In genomic region chr2:241701155-241701404, GRCh38 we compare ENCODE assay signal across 8 cellular contexts. TPM values are rescaled to one million over a fixed set of nuclear protein-coding genes. Genes with fewer than 3 reads are reported as not detected.
DNase-seq lines count a peak whose midpoint lies in the region; ATAC-seq and TF ChIP-seq lines count a peak whose summit lies in the region.

No MANE protein-coding gene starts in this region.

- H3K9ac ChIP-seq in colonic mucosa (ENCODE audit: low read depth in 2 of 2, low read length in 2 of 2) = peak overlapping the region; percentile 71 to 95

- H3K27me3 Mint-ChIP-seq in activated CD4-positive, alpha-beta T cell treated with anti-CD3 and anti-CD28 coated beads, Interleukin-2, amount 10 ng/mL, durations not matched to agents 24 days and 14 days = no peaks in the 10 kb centered on the region
- H3K27me3 Mint-ChIP-seq in natural killer cell treated with Interleukin-12 subunit alpha and Interleukin-12 subunit beta and Interleukin-15 and Interleukin-18, amount 100 ng/mL, for 72 hours = no peaks in the 10 kb centered on the region

- H3K9me3 ChIP-seq in colonic mucosa = no peaks in the 10 kb centered on the region

- peak overlapping the region; percentile 92 for H3K4me3 Mint-ChIP-seq in activated CD4-positive, alpha-beta T cell treated with anti-CD3 and anti-CD28 coated beads, Interleukin-2, amount 10 ng/mL, durations not matched to agents 24 days and 14 days
- peak overlapping the region; percentile 87 for H3K4me3 Mint-ChIP-seq in natural killer cell treated with Interleukin-12 subunit alpha and Interleukin-12 subunit beta and Interleukin-15 and Interleukin-18, amount 100 ng/mL, for 72 hours

- H3K36me3 ChIP-seq in colonic mucosa = no peaks in the 10 kb centered on the region

- no peak for ATAC-seq in natural killer cell treated with Interleukin-12 subunit alpha and Interleukin-12 subunit beta and Interleukin-15 and Interleukin-18, amount 100 ng/mL, for 72 hours
- ATAC-seq in HG02763 (IDR thresholded peaks at IDR 0.05; ENCODE audit: unreplicated experiment) = no peak

- H3K27ac ChIP-seq in colonic mucosa = peak overlapping the region; percentile 80

- no peaks in the 10 kb centered on the region for H3K9me3 Mint-ChIP-seq in activated CD4-positive, alpha-beta T cell treated with anti-CD3 and anti-CD28 coated beads, Interleukin-2, amount 10 ng/mL, durations not matched to agents 24 days and 14 days
- no peaks in the 10 kb centered on the region for H3K9me3 Mint-ChIP-seq in natural killer cell treated with Interleukin-12 subunit alpha and Interleukin-12 subunit beta and Interleukin-15 and Interleukin-18, amount 100 ng/mL, for 72 hours

- peaks cover 12% of the 10 kb centered on the region for H3K4me1 ChIP-seq in colonic mucosa

- H3K27ac Mint-ChIP-seq in activated CD4-positive, alpha-beta T cell treated with anti-CD3 and anti-CD28 coated beads, Interleukin-2, amount 10 ng/mL, durations not matched to agents 24 days and 14 days = peak overlapping the region; percentile 91
- H3K27ac Mint-ChIP-seq in natural killer cell treated with Interleukin-12 subunit alpha and Interleukin-12 subunit beta and Interleukin-15 and Interleukin-18, amount 100 ng/mL, for 72 hours = peak overlapping the region; percentile 74 to 84

- H3K4me1 Mint-ChIP-seq in activated CD4-positive, alpha-beta T cell treated with anti-CD3 and anti-CD28 coated beads, Interleukin-2, amount 10 ng/mL, durations not matched to agents 24 days and 14 days = peaks cover 15% of the 10 kb centered on the region
- H3K4me1 Mint-ChIP-seq in natural killer cell treated with Interleukin-12 subunit alpha and Interleukin-12 subunit beta and Interleukin-15 and Interleukin-18, amount 100 ng/mL, for 72 hours (ENCODE audit: low read depth in 2 of 2) = peaks cover 8 to 11% of the 10 kb centered on the region in 2 donors

- no peaks in the 10 kb centered on the region for H3K27me3 ChIP-seq in colonic mucosa

- peak; percentile 23 for TF ChIP-seq CTCF in colonic mucosa (IDR thresholded peaks at IDR 0.05)

- peaks cover 26% of the 10 kb centered on the region for H3K36me3 Mint-ChIP-seq in activated CD4-positive, alpha-beta T cell treated with anti-CD3 and anti-CD28 coated beads, Interleukin-2, amount 10 ng/mL, durations not matched to agents 24 days and 14 days (ENCODE audit: low read depth)
- H3K36me3 Mint-ChIP-seq in natural killer cell treated with Interleukin-12 subunit alpha and Interleukin-12 subunit beta and Interleukin-15 and Interleukin-18, amount 100 ng/mL, for 72 hours = peaks cover 6% of the 10 kb centered on the region

- intact Hi-C loops in activated CD4-positive, alpha-beta T cell treated with anti-CD3 and anti-CD28 coated beads, Interleukin-2, amount 10 ng/mL, durations not matched to agents 24 days and 14 days (cut with micrococcal nuclease) = loop anchor here (1.0 to 5.0 kb wide), 4 partner anchors 64 to 386 kb away; partner anchors contain the start of genes ATG4B, FARP2, HDLBP and SEPTIN2
- intact Hi-C loops in colonic mucosa (cut with DNase I) = loop anchor here (10.0 kb wide), 1 partner anchor 174 kb away; no protein-coding TSS in a partner anchor

- H3K4me3 ChIP-seq in colonic mucosa = peak overlapping the region; percentile 69

- no peak for DNase-seq in activated CD4-positive, alpha-beta T cell treated with anti-CD3 and anti-CD28 coated beads, Interleukin-2, amount 10 ng/mL, durations not matched to agents 24 days and 14 days
- no peak for DNase-seq in activated CD4-positive, alpha-beta T cell treated with anti-CD3 and anti-CD28 coated beads, Interleukin-2, amount 50 U/mL, for 4 hours
- peak; percentile 96 for DNase-seq in NCI-H510A treated with DMSO at 0.1 percent for 48 hours (lab: John Stamatoyannopoulos, UW)
- no peak for DNase-seq in colonic mucosa
- no peak for DNase-seq in natural killer cell treated with Interleukin-12 subunit alpha and Interleukin-12 subunit beta and Interleukin-15 and Interleukin-18, amount 100 ng/mL, for 72 hours (ENCODE audit: low spot score)
- no peak for DNase-seq in NCI-H69 (lab: John Stamatoyannopoulos, UW)
- no peak for DNase-seq in activated CD4-positive, CD25-positive, alpha-beta regulatory T cell (lab: John Stamatoyannopoulos, UW)

RNA-seq across cellular contexts. Expression of gene ING5, which starts 0.8 kb away (rescaled TPM):
- total RNA-seq in activated CD4-positive, alpha-beta T cell treated with anti-CD3 and anti-CD28 coated beads, Interleukin-2, amount 10 ng/mL, durations not matched to agents 24 days and 14 days = 51.3 and 55.3 TPM in 2 replicates
- total RNA-seq in colonic mucosa = 10 to 100 TPM; 18.3 to 44.2 TPM
- 10 to 100 TPM; 27.8 to 70.6 TPM for total RNA-seq in natural killer cell treated with Interleukin-12 subunit alpha and Interleukin-12 subunit beta and Interleukin-15 and Interleukin-18, amount 100 ng/mL, for 72 hours

RNA-seq across cellular contexts. Expression of gene DTYMK, which starts 14.5 kb away (rescaled TPM):
- total RNA-seq in activated CD4-positive, alpha-beta T cell treated with anti-CD3 and anti-CD28 coated beads, Interleukin-2, amount 10 ng/mL, durations not matched to agents 24 days and 14 days = 110 and 111 TPM in 2 replicates
- total RNA-seq in colonic mucosa = 100 to 1,000 TPM in 1 of 2 donors, 10 to 100 TPM in 1; 22.6 to 106 TPM
- 100 to 1,000 TPM in 1 of 2 donors, 10 to 100 TPM in 1; 65.1 to 155 TPM for total RNA-seq in natural killer cell treated with Interleukin-12 subunit alpha and Interleukin-12 subunit beta and Interleukin-15 and Interleukin-18, amount 100 ng/mL, for 72 hours

RNA-seq across cellular contexts. Expression of gene D2HGDH, which starts 33.4 kb away (rescaled TPM):
- 34.2 and 40.4 TPM in 2 replicates for total RNA-seq in activated CD4-positive, alpha-beta T cell treated with anti-CD3 and anti-CD28 coated beads, Interleukin-2, amount 10 ng/mL, durations not matched to agents 24 days and 14 days
- 10 to 100 TPM; 42.0 to 76.6 TPM for total RNA-seq in colonic mucosa
- 10 to 100 TPM; 36.6 to 60.1 TPM for total RNA-seq in natural killer cell treated with Interleukin-12 subunit alpha and Interleukin-12 subunit beta and Interleukin-15 and Interleukin-18, amount 100 ng/mL, for 72 hours
